8 cellular contexts compared by ENCODE assay signal in genomic region chr6:113936093-113936934, GRCh38. TPM values are rescaled to one million over a fixed set of nuclear protein-coding genes. Genes with fewer than 3 reads are reported as not detected.
DNase-seq lines count a peak whose midpoint lies in the region; ATAC-seq, FAIRE-seq and TF ChIP-seq lines count a peak whose summit lies in the region.

No MANE protein-coding gene starts in this region.

- no peaks in the 10 kb centered on the region for H3K79me2 ChIP-seq in GM12878 (ENCODE audit: control insufficient read depth, insufficient read depth, low read length)

- TF ChIP-seq EP300 in GM12878 (IDR thresholded peaks at IDR 0.05; ENCODE audit: borderline replicate concordance in 1 of 2, control insufficient read depth in 1 of 2, low read depth in 2 of 2, low read length in 2 of 2) = no peak
- TF ChIP-seq EP300 in suprapubic skin (IDR thresholded peaks at IDR 0.05) = no peak

- CTCF ChIA-PET in GM12878 (lab: Yijun Ruan, JAX) = interaction anchor here (0.6 to 5.0 kb wide), 12 partner anchors 10 to 1565 kb away, joined by 3 to 25 read pairs (median 8); no protein-coding TSS in a partner anchor

- H3K27me3 ChIP-seq in GM12878 (replicated peaks in 1 of 2; ENCODE audit: control insufficient read depth in 2 of 2, insufficient read depth in 2 of 2, low read length in 1 of 2) = no peaks in the 10 kb centered on the region
- H3K27me3 ChIP-seq in suprapubic skin = no peaks in the 10 kb centered on the region

- SMC1A ChIA-PET in GM12878 (lab: Charles Lee; ENCODE audit: uncharacterized antibody, unreplicated experiment) = interaction anchor here (0.7 to 2.7 kb wide), 6 partner anchors 15 to 871 kb away, joined by 3 to 7 read pairs (median 3); no protein-coding TSS in a partner anchor

- H4K20me1 ChIP-seq in GM12878 (ENCODE audit: control insufficient read depth, insufficient read depth) = no peaks in the 10 kb centered on the region

- H3K9me3 ChIP-seq in GM12878 (replicated peaks; ENCODE audit: control insufficient read depth, insufficient read depth, low read length) = no peaks in the 10 kb centered on the region
- H3K9me3 ChIP-seq in suprapubic skin = no peaks in the 10 kb centered on the region

- DNase-seq in Daoy (ENCODE audit: low read depth) (peak; percentile 34), NCI-H460 (ENCODE audit: extremely low read depth, low read depth) (peak; percentile 44), GM12878 (ENCODE audit: low read depth, low spot score) (peak; percentile 24), inferior parietal cortex (ENCODE audit: extremely low spot score) (peak; percentile 84), suprapubic skin (ENCODE audit: low spot score in 2 of 2) (no peak)
- no peak for DNase-seq in activated CD4-positive, CD25-positive, alpha-beta regulatory T cell treated with anti-CD3 and anti-CD28 coated beads, Interleukin-2, amount 50 U/mL, for 72 hours

- POLR2A ChIA-PET in GM12878 (lab: Charles Lee) = interaction anchor here (0.6 kb wide), 1 partner anchor 49 kb away, joined by 7 read pairs; no protein-coding TSS in a partner anchor

- 84% methylated on average over 6 of the region's 6 CpGs for whole genome bisulfite sequencing in GM12878 (ENCODE audit: insufficient coverage, insufficient replicate concordance, low lambda C conversion rate, missing lambda C conversion rate)
- WGBS in suprapubic skin = 82% methylated on average over 6 of the region's 6 CpGs

- H3K4me3 ChIP-seq in GM12878 = no peak overlapping the region
- H3K4me3 ChIP-seq in suprapubic skin = no peak overlapping the region

- H3K36me3 ChIP-seq in GM12878 (ENCODE audit: control insufficient read depth in 2 of 2, insufficient read depth in 2 of 2, low read length in 1 of 2) (peaks cover 1 to 4% of the 10 kb centered on the region in 2 experiments; a peak in 2 of 4 replicates), suprapubic skin (peaks cover 23% of the 10 kb centered on the region)

- in situ Hi-C loops in GM12878 (cut with MboI) = no loop called here

- no peak overlapping the region for H2AFZ ChIP-seq in GM12878 (ENCODE audit: control insufficient read depth, low read depth, low read length)

- no peaks in the 10 kb centered on the region for H3K4me1 ChIP-seq in GM12878 (ENCODE audit: control insufficient read depth, insufficient read depth, low read length)
- no peaks in the 10 kb centered on the region for H3K4me1 ChIP-seq in suprapubic skin

- peak; percentile 99 for FAIRE-seq in GM12878 (lab: Jason Lieb, UNC)

- peak; percentile 85 for ATAC-seq in GM21360 (IDR thresholded peaks at IDR 0.05; ENCODE audit: unreplicated experiment)
- ATAC-seq in HG03469 (IDR thresholded peaks at IDR 0.05; ENCODE audit: unreplicated experiment) = peak; percentile 88
- ATAC-seq in GM12878 = peak; percentile 92

- no peak overlapping the region for H3K9ac ChIP-seq in GM12878 (ENCODE audit: control insufficient read depth, insufficient read depth, low read length)

- H3K27ac ChIP-seq in GM12878 (ENCODE audit: control insufficient read depth, insufficient read depth) (no peak overlapping the region), suprapubic skin (no peak overlapping the region)

- intact Hi-C loops in GM12878 (cut with micrococcal nuclease; ENCODE audit: unreplicated experiment) = no loop called here

- H3K4me2 ChIP-seq in GM12878 (ENCODE audit: control insufficient read depth, insufficient read depth) = no peak overlapping the region

- TF ChIP-seq RAD21 in GM12878 (IDR thresholded peaks at IDR 0.05; ENCODE audit: insufficient read depth, low read depth, low read length) = peak; percentile 57

- RAD21 ChIA-PET in GM12878 (lab: Charles Lee; ENCODE audit: unreplicated experiment) = interaction anchor here (1.2 to 1.4 kb wide), 2 partner anchors 89 to 108 kb away, joined by 3 read pairs; no protein-coding TSS in a partner anchor

- no TSS peak for BruUV-seq in GM12878 (replicated peaks; lab: Mats Ljungman, UMichigan)

- TF ChIP-seq POLR2A in GM12878 (IDR thresholded peaks at IDR 0.05; ENCODE audit: low read depth, low read length) (no peak), suprapubic skin (IDR thresholded peaks at IDR 0.05) (no peak)

- TF ChIP-seq CTCF in GM12878 (IDR thresholded peaks at IDR 0.05 in 2 of 3, conservative IDR thresholded peaks at IDR 0.05 in 1 of 3; ENCODE audit: control insufficient read depth in 2 of 3, extremely low read depth in 1 of 3, insufficient read depth in 1 of 3, low read depth in 3 of 3, low read length in 3 of 3) (peak; percentile 59 to 77 (median 69)), suprapubic skin (IDR thresholded peaks at IDR 0.05) (peak; percentile 65 to 71)

TF ChIP-seq in GM12878, 131 proteins besides CTCF, POLR2A, EP300 and RAD21:
- TF ChIP-seq ZNF384 (IDR thresholded peaks at IDR 0.05; ENCODE audit: borderline replicate concordance, low read depth, low read length) (peak; percentile 36; the same call in 1 of the 2 replicates), SMARCA5 (IDR thresholded peaks at IDR 0.05) (no peak), SMC3 (IDR thresholded peaks at IDR 0.05; ENCODE audit: borderline replicate concordance, low read length) (peak; percentile 55; the same call in 1 of the 2 replicates), HCFC1 (IDR thresholded peaks at IDR 0.05; ENCODE audit: low read length) (no peak)

RNA-seq across cellular contexts. Expression of gene HDAC2, which starts 34.6 kb away (rescaled TPM):
- 88.5 and 89.5 TPM in 2 replicates for total RNA-seq in Daoy (2014; rRNA removed; shearing (Covaris generic))
- total RNA-seq in NCI-H460 (2014; rRNA removed; shearing (Covaris generic)) = 68.6 and 75.2 TPM in 2 replicates
- polyA plus RNA-seq in NCI-H460 (2014; cell fraction: nucleus; rRNA removed) = 41.6 and 53.0 TPM in 2 replicates
- total RNA-seq in GM12878 (2013; cell fraction: nucleolus; rRNA removed) = 73.8 and 74.9 TPM in 2 replicates
- 40.4 and 49.5 TPM in 2 replicates for total RNA-seq in GM12878 (2014; rRNA removed)
- total RNA-seq in GM12878 (2014; rRNA removed; fragmentation: Illumina TruSeq; extraction: Trizol) = 87.0 and 89.1 TPM in 2 replicates
- 99.5 and 104 TPM in 2 replicates for total RNA-seq in GM12878 (2021)
- polyA plus RNA-seq in GM12878 (2011; ENCODE audit: low read depth) = 33.5 TPM
- polyA plus RNA-seq in GM12878 (2011; rRNA removed) = 210 and 255 TPM in 2 replicates
- 69.5 and 102 TPM in 2 replicates for polyA plus RNA-seq in GM12878 (2011; cell fraction: cytosol; rRNA removed)
- polyA plus RNA-seq in GM12878 (2011; cell fraction: nucleus; rRNA removed) = 48.0 and 64.8 TPM in 2 replicates
- polyA plus RNA-seq in GM12878 (2012) = 69.4 and 98.7 TPM in 2 replicates
- polyA plus RNA-seq in GM12878 (2014; fragmentation: Illumina TruSeq; extraction: Trizol) = 130 and 154 TPM in 2 replicates
- polyA plus RNA-seq in GM12878 (2014; fragmentation: Nextera tagmentation; extraction: Ambion mirVana) = 10 to 100 TPM; 45.3 to 88.7 TPM
- polyA plus RNA-seq in GM12878 (2014; rRNA removed) = 120 and 129 TPM in 2 replicates
- polyA plus RNA-seq in GM12878 (2016; fragmentation: Nextera tagmentation; extraction: Ambion mirVana) = 100 to 1,000 TPM; 157 to 158 TPM
- 131 and 274 TPM in 2 replicates for polyA minus RNA-seq in GM12878 (2011; rRNA and poly(A)+ RNA removed)
- 40.1 and 64.0 TPM in 2 replicates for polyA minus RNA-seq in GM12878 (2011; cell fraction: cytosol; rRNA and poly(A)+ RNA removed)
- 28.5 and 58.1 TPM in 2 replicates for polyA minus RNA-seq in GM12878 (2011; cell fraction: nucleus; rRNA and poly(A)+ RNA removed)
- total RNA-seq in suprapubic skin = 10 to 100 TPM; 36.1 to 73.9 (median 46.9) TPM

Comparison
In these comparisons a context has a peak if more than half of its experiments do, and no peak if none do; other contexts are left out.
1. DNase-seq: peak in Daoy (single experiment), NCI-H460 (single experiment), GM12878 (single experiment) and inferior parietal cortex (single experiment); none in suprapubic skin (0 of 2) and activated CD4-positive, CD25-positive, alpha-beta regulatory T cell treated with anti-CD3 and anti-CD28 coated beads, Interleukin-2, amount 50 U/mL, for 72 hours (single experiment).
2. Peak in every context shown above with its lines, with median percentiles within 50 percentile points of each other: ATAC-seq.